2 cellular contexts compared by ENCODE assay signal in genomic region chr3:124813541-124813940, GRCh38.
TF ChIP-seq lines count a peak whose summit lies in the region.

No MANE protein-coding gene starts in this region.

TF ChIP-seq in GM23338, 12 proteins besides CTCF, POLR2A, EP300 and RAD21:
- TF ChIP-seq ZNF462 (CRISPR knock-in tag; IDR thresholded peaks at IDR 0.05) (no peak), EZH2 (IDR thresholded peaks at IDR 0.05; ENCODE audit: low read depth, unreplicated experiment) (no peak), JUNB (IDR thresholded peaks at IDR 0.05; ENCODE audit: unreplicated experiment) (no peak), EZH2phosphoT487 (IDR thresholded peaks at IDR 0.05; ENCODE audit: unreplicated experiment) (no peak), ZNF331 (CRISPR knock-in tag; IDR thresholded peaks at IDR 0.05; ENCODE audit: low read depth) (no peak), ZNF114 (CRISPR knock-in tag; IDR thresholded peaks at IDR 0.05) (no peak), STAT1 (IDR thresholded peaks at IDR 0.05; ENCODE audit: unreplicated experiment) (no peak), REST (IDR thresholded peaks at IDR 0.05; ENCODE audit: unreplicated experiment) (no peak), POLR2AphosphoS5 (IDR thresholded peaks at IDR 0.05; ENCODE audit: low read depth) (no peak)

TF ChIP-seq in K562, 482 proteins besides CTCF, POLR2A, EP300 and RAD21 (continued from another document):
- TF ChIP-seq ATF3 (IDR thresholded peaks at IDR 0.05) (no peak), ATF3 (CRISPR knock-in tag; conservative IDR thresholded peaks at IDR 0.05) (no peak), NR4A1 (CRISPR knock-in tag; IDR thresholded peaks at IDR 0.05) (no peak), NR4A1 (tag; IDR thresholded peaks at IDR 0.05) (no peak), ZNF282 (CRISPR knock-in tag; IDR thresholded peaks at IDR 0.05) (no peak), COPS2 (conservative IDR thresholded peaks at IDR 0.05) (no peak), ZNF717 (CRISPR knock-in tag; IDR thresholded peaks at IDR 0.05) (no peak), SNAPC5 (CRISPR knock-in tag; IDR thresholded peaks at IDR 0.05) (no peak), CC2D1A (IDR thresholded peaks at IDR 0.05) (no peak)
